Comparison of ENCODE assay signal across 27 cellular contexts in the genomic region with DNA sequence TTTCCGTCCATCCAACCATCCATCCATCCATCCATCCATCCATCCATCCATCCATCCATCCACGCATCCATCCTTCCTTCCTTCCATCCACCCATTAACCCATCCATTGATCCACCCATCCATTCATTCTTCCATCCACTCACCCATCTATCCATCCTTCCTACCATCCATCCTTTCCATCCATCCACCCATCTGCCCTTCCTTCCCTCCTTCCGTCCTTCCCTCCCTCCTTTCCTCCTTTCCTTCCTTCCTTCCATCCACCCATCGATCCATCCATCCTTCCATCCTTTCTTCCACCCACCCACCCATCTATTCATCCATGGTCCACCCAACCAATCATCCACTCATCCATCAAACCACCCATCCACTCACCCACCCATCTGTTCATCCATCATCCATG.
"Had no signal": no experiment of that assay in that cellular context is flagged by ENCODE, and none has a peak within 500 bp of the region (broad histone marks: within the 10 kb centered on the region; RNA-seq: fewer than 3 reads in every experiment).

No MANE protein-coding gene starts in this region.

- H3K9me3 ChIP-seq: adrenal gland, ascending aorta, left lung, neutrophil, ovary, upper lobe of right lung had no signal

- H3K27me3 Mint-ChIP-seq: activated CD4-positive, alpha-beta T cell treated with anti-CD3 and anti-CD28 coated beads for 36 hours; activated naive CD8-positive, alpha-beta T cell had no signal

- ATAC-seq: activated CD4-positive, alpha-beta T cell treated with anti-CD3 and anti-CD28 coated beads for 36 hours; activated T-cell treated with anti-CD3 and anti-CD28 coated beads, Interleukin-2, amount 50 U/mL, for 4 hours; esophagus mucosa; left lung; right cardiac atrium; upper lobe of right lung; WTC11 had no signal

- H3K4me3 Mint-ChIP-seq: activated CD4-positive, alpha-beta T cell treated with anti-CD3 and anti-CD28 coated beads for 36 hours; activated naive CD8-positive, alpha-beta T cell; activated T-cell treated with anti-CD3 and anti-CD28 coated beads, Interleukin-2, amount 50 U/mL, for 4 hours; naive B cell; WTC11 had no signal

- H3K9me3 Mint-ChIP-seq: activated T-cell treated with anti-CD3 and anti-CD28 coated beads, Interleukin-2, amount 50 U/mL, for 4 hours; activated T-helper 2 cell treated with anti-CD3 and anti-CD28 coated beads, Interferon-gamma antibody, Interleukin-2, Interleukin-4, amounts not matched to agents 10 μg/mL and 5 μg/mL and 100 μg/mL, durations not matched to agents 14 hours and 24 hours and 36 hours; naive B cell; WTC11 had no signal

- H3K4me1 ChIP-seq: adrenal gland, ascending aorta, left lung, upper lobe of right lung had no signal

- DNase-seq: activated CD4-positive, alpha-beta T cell treated with anti-CD3 and anti-CD28 coated beads for 36 hours; activated CD4-positive, alpha-beta T cell treated with anti-CD3 and anti-CD28 coated beads, Interleukin-2, amount 50 U/mL, for 4 hours; activated CD8-positive, alpha-beta memory T cell treated with anti-CD3 and anti-CD28 coated beads, Interleukin-2, amount 50 U/mL, for 48 hours; activated naive CD4-positive, alpha-beta T cell; activated T-cell treated with anti-CD3 and anti-CD28 coated beads, Interleukin-2, amount 50 U/mL, for 4 hours; central memory CD4-positive, alpha-beta T cell; effector memory CD4-positive, alpha-beta T cell; foreskin melanocyte; hippocampal formation; kidney glomerular epithelial cell; naive B cell; right cardiac atrium; stimulated activated CD4-positive, alpha-beta T cell treated with anti-CD3 and anti-CD28 coated beads, Interleukin-1b, Interleukin-23, amount 100 ng/mL, for 48 hours; T-helper 1 cell; T-helper 9 cell had no signal

- H3K27ac ChIP-seq: adrenal gland, ascending aorta, neutrophil, ovary had no signal

- H3K36me3 ChIP-seq: ovary had no signal

- H3K4me3 ChIP-seq: adrenal gland, ascending aorta, left lung, lung, ovary, skin epidermis, upper lobe of right lung had no signal

- H3K27me3 ChIP-seq: adrenal gland, ascending aorta, left lung, neutrophil, ovary, upper lobe of right lung had no signal

- H3K27ac Mint-ChIP-seq: activated CD4-positive, alpha-beta T cell treated with anti-CD3 and anti-CD28 coated beads for 36 hours; activated naive CD8-positive, alpha-beta T cell; activated T-helper 2 cell treated with anti-CD3 and anti-CD28 coated beads, Interferon-gamma antibody, Interleukin-2, Interleukin-4, amounts not matched to agents 10 μg/mL and 5 μg/mL and 100 μg/mL, durations not matched to agents 14 hours and 24 hours and 36 hours; WTC11 had no signal

- H3K4me1 Mint-ChIP-seq: activated CD4-positive, alpha-beta T cell treated with anti-CD3 and anti-CD28 coated beads for 36 hours; WTC11 had no signal
